In the genomic region with DNA sequence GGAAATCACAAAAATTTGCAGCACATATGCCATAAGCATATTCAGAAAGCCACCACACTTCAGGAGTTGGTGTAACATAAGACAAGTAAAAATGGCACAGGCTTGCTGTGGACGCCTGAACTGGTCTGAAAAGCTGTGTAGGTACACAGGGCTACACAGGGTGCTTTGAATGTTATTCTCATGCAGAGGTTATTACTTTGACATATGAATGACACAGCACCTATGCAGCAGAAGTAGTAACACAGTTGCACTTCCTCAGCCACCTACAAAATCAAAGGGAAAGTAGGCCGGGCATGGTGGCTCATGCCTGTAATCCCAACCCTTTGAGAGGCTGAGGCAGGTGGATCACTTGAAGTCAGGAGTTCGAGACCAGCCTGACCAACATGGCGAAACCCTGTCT, we compare ENCODE assay signal across 18 cellular contexts. TPM values are rescaled to one million over a fixed set of nuclear protein-coding genes. Genes with fewer than 3 reads are reported as not detected.
DNase-seq lines count a peak whose midpoint lies in the region; ATAC-seq and TF ChIP-seq lines count a peak whose summit lies in the region.
"Had no signal": no experiment of that assay in that cellular context is flagged by ENCODE, and none has a peak within 500 bp of the region (broad histone marks: within the 10 kb centered on the region; RNA-seq: fewer than 3 reads in every experiment).

No MANE protein-coding gene starts in this region.

- H2AFZ ChIP-seq in Karpas-422 (ENCODE audit: low read length), result no peak overlapping the region
- H2AFZ ChIP-seq: PC-9 had no signal

- peak overlapping the region; percentile 69 for H3K9ac ChIP-seq in Karpas-422 (ENCODE audit: low read length)

- peak; percentile 22 to 37 for ATAC-seq in activated T-cell treated with anti-CD3 and anti-CD28 coated beads, Interleukin-2, amount 50 U/mL, for 4 hours
- ATAC-seq in activated T-cell treated with anti-CD3 and anti-CD28 coated beads, Interleukin-2, amount 50 U/mL, for 72 hours (replicated peaks in 1 of 2), result peak; percentile 28 to 29
- ATAC-seq: K562 had no signal

- peaks cover 4% of the 10 kb centered on the region for H3K27me3 Mint-ChIP-seq in activated T-cell treated with anti-CD3 and anti-CD28 coated beads, Interleukin-2, amount 50 U/mL, for 4 hours (ENCODE audit: low read depth)
- H3K27me3 Mint-ChIP-seq in activated T-cell treated with anti-CD3 and anti-CD28 coated beads, Interleukin-2, amount 50 U/mL, for 72 hours (ENCODE audit: low read depth), result no peaks in the 10 kb centered on the region
- H3K27me3 Mint-ChIP-seq in osteocyte (ENCODE audit: unreplicated experiment), result no peaks in the 10 kb centered on the region
- H3K27me3 Mint-ChIP-seq: CD4-positive, alpha-beta T cell had no signal

- H3K4me3 ChIP-seq in Karpas-422 (ENCODE audit: low read length), result peak overlapping the region; percentile 39; the same call in 1 of the 2 replicates
- H3K4me3 ChIP-seq: K562, PC-9 had no signal

- H3K9me3 ChIP-seq in Karpas-422 (ENCODE audit: low read length), result no peaks in the 10 kb centered on the region; the same call in 1 of the 2 replicates

- TF ChIP-seq CTCF in osteocyte (IDR thresholded peaks at IDR 0.05), result no peak

- H3K9me2 ChIP-seq in Karpas-422 (replicated peaks; ENCODE audit: insufficient read depth, low read length), result no peaks in the 10 kb centered on the region

- H3K27ac ChIP-seq in Karpas-422 (ENCODE audit: low read length), result peak overlapping the region; percentile 95
- H3K27ac ChIP-seq: HL-60, PC-9 had no signal

- H3K4me1 ChIP-seq in Karpas-422 (ENCODE audit: low read length), result peaks cover 84% of the 10 kb centered on the region

- H3K36me3 ChIP-seq in Karpas-422 (ENCODE audit: insufficient read depth, low read length), result peaks cover 23% of the 10 kb centered on the region

- H3K27ac Mint-ChIP-seq in activated T-cell treated with anti-CD3 and anti-CD28 coated beads, Interleukin-2, amount 50 U/mL, for 72 hours, result peak overlapping the region; percentile 66
- H3K27ac Mint-ChIP-seq in osteocyte (ENCODE audit: unreplicated experiment), result no peak overlapping the region
- H3K27ac Mint-ChIP-seq: CD4-positive, alpha-beta T cell had no signal

- H3K4me3 Mint-ChIP-seq in activated T-cell treated with anti-CD3 and anti-CD28 coated beads, Interleukin-2, amount 50 U/mL, for 4 hours, result no peak overlapping the region
- H3K4me3 Mint-ChIP-seq in activated T-cell treated with anti-CD3 and anti-CD28 coated beads, Interleukin-2, amount 50 U/mL, for 72 hours, result peak overlapping the region; percentile 2 to 12
- no peak overlapping the region for H3K4me3 Mint-ChIP-seq in osteocyte (ENCODE audit: unreplicated experiment)
- H3K4me3 Mint-ChIP-seq: CD4-positive, alpha-beta T cell had no signal

- H3K4me1 Mint-ChIP-seq in activated T-cell treated with anti-CD3 and anti-CD28 coated beads, Interleukin-2, amount 50 U/mL, for 4 hours (ENCODE audit: low read depth), result peaks cover 13% of the 10 kb centered on the region
- H3K4me1 Mint-ChIP-seq in activated T-cell treated with anti-CD3 and anti-CD28 coated beads, Interleukin-2, amount 50 U/mL, for 72 hours (ENCODE audit: low read depth), result peaks cover 37% of the 10 kb centered on the region
- peaks cover 17% of the 10 kb centered on the region for H3K4me1 Mint-ChIP-seq in osteocyte (ENCODE audit: unreplicated experiment)

- H3K36me3 Mint-ChIP-seq in activated T-cell treated with anti-CD3 and anti-CD28 coated beads, Interleukin-2, amount 50 U/mL, for 4 hours (ENCODE audit: insufficient read depth), result no peaks in the 10 kb centered on the region
- H3K36me3 Mint-ChIP-seq in activated T-cell treated with anti-CD3 and anti-CD28 coated beads, Interleukin-2, amount 50 U/mL, for 72 hours (ENCODE audit: insufficient read depth in 2 of 2), result no peaks in the 10 kb centered on the region
- no peaks in the 10 kb centered on the region for H3K36me3 Mint-ChIP-seq in osteocyte (ENCODE audit: unreplicated experiment)

- no peaks in the 10 kb centered on the region for H3K27me3 ChIP-seq in Karpas-422 (ENCODE audit: low read length)

- H4K20me1 ChIP-seq in Karpas-422 (ENCODE audit: insufficient read depth, low read depth, low read length), result no peaks in the 10 kb centered on the region

- peaks cover 95% of the 10 kb centered on the region for H3K79me2 ChIP-seq in Karpas-422 (ENCODE audit: low read length)

- no peak for DNase-seq in activated T-cell treated with anti-CD3 and anti-CD28 coated beads, Interleukin-2, amount 50 U/mL, for 4 hours
- DNase-seq in activated T-cell treated with anti-CD3 and anti-CD28 coated beads for 4 hours, result no peak
- DNase-seq in Karpas-422, result peak; percentile 81
- no peak for DNase-seq in activated T-cell treated with anti-CD3 and anti-CD28 coated beads, Interleukin-2, amount 50 U/mL, for 72 hours
- peak; percentile 10 for DNase-seq in osteocyte (ENCODE audit: extremely low spot score, unreplicated experiment)
- no peak for DNase-seq in iPS-NIHi11 (ENCODE audit: low spot score)
- no peak for DNase-seq in UCSD-AML1 (lab: John Stamatoyannopoulos, UW; ENCODE audit: unreplicated experiment)
- DNase-seq in foreskin melanocyte, result no peak
- DNase-seq: CD4-positive, alpha-beta T cell; NCI-H1092; NCI-H226; NCI-H526; NK-92 treated with Interleukin-12 subunit alpha and Interleukin-12 subunit beta, amount 100 ng/mL, for 24 hours; PC-9; SHP77 treated with DMSO at 0.1 percent for 48 hours had no signal

- H3K4me2 ChIP-seq in Karpas-422 (ENCODE audit: low read depth, low read length, poor library complexity, severe bottlenecking), result peak overlapping the region; percentile 71
- H3K4me2 ChIP-seq: PC-9 had no signal

- no peaks in the 10 kb centered on the region for H3K9me3 Mint-ChIP-seq in activated T-cell treated with anti-CD3 and anti-CD28 coated beads, Interleukin-2, amount 50 U/mL, for 4 hours
- H3K9me3 Mint-ChIP-seq in activated T-cell treated with anti-CD3 and anti-CD28 coated beads, Interleukin-2, amount 50 U/mL, for 72 hours, result no peaks in the 10 kb centered on the region
- H3K9me3 Mint-ChIP-seq in osteocyte (ENCODE audit: unreplicated experiment), result no peaks in the 10 kb centered on the region
- H3K9me3 Mint-ChIP-seq: CD4-positive, alpha-beta T cell had no signal

RNA-seq across cellular contexts. Expression of gene OSBPL10, which starts 54.5 kb away (rescaled TPM):
- 1 to 10 TPM; 3.2 to 7.0 (median 6.8) TPM for total RNA-seq in activated T-cell treated with anti-CD3 and anti-CD28 coated beads, Interleukin-2, amount 50 U/mL, for 4 hours
- total RNA-seq in Karpas-422 (2014; rRNA removed; shearing (Covaris generic); ENCODE audit: low replicate concordance), result 87.0 and 106 TPM in 2 replicates
- 1 to 10 TPM; 2.2 to 5.1 TPM for total RNA-seq in activated T-cell treated with anti-CD3 and anti-CD28 coated beads, Interleukin-2, amount 50 U/mL, for 72 hours
- 21.7 and 24.7 TPM in 2 replicates for total RNA-seq in osteocyte
- total RNA-seq: CD4-positive, alpha-beta T cell had no signal

RNA-seq across cellular contexts. Expression of gene ZNF860, which starts 55.0 kb away (rescaled TPM):
- total RNA-seq in activated T-cell treated with anti-CD3 and anti-CD28 coated beads, Interleukin-2, amount 50 U/mL, for 4 hours, result under 1 TPM; 0.11 to 0.66 (median 0.13) TPM
- 14.6 and 22.4 TPM in 2 replicates for total RNA-seq in Karpas-422 (2014; rRNA removed; shearing (Covaris generic); ENCODE audit: low replicate concordance)
- under 1 TPM in 1 of 2 donors, not detected in 1; 0.14 TPM for total RNA-seq in activated T-cell treated with anti-CD3 and anti-CD28 coated beads, Interleukin-2, amount 50 U/mL, for 72 hours
- 0.55 and 1.3 TPM in 2 replicates for total RNA-seq in osteocyte
- total RNA-seq: A673; CD4-positive, alpha-beta T cell; K562 had no signal

Comparison
In these comparisons a context has a peak if more than half of its experiments do, and no peak if none do; other contexts are left out.
1. H3K4me3 Mint-ChIP-seq: peak in activated T-cell treated with anti-CD3 and anti-CD28 coated beads, Interleukin-2, amount 50 U/mL, for 72 hours (2 of 2); none in activated T-cell treated with anti-CD3 and anti-CD28 coated beads, Interleukin-2, amount 50 U/mL, for 4 hours (single experiment) and osteocyte (single experiment).
2. DNase-seq: peak in Karpas-422 (single experiment) and osteocyte (single experiment); none in activated T-cell treated with anti-CD3 and anti-CD28 coated beads, Interleukin-2, amount 50 U/mL, for 4 hours (single experiment), activated T-cell treated with anti-CD3 and anti-CD28 coated beads for 4 hours (single experiment), activated T-cell treated with anti-CD3 and anti-CD28 coated beads, Interleukin-2, amount 50 U/mL, for 72 hours (0 of 2), iPS-NIHi11 (single experiment), UCSD-AML1 (single experiment) and foreskin melanocyte (single experiment).